In the genomic region with DNA sequence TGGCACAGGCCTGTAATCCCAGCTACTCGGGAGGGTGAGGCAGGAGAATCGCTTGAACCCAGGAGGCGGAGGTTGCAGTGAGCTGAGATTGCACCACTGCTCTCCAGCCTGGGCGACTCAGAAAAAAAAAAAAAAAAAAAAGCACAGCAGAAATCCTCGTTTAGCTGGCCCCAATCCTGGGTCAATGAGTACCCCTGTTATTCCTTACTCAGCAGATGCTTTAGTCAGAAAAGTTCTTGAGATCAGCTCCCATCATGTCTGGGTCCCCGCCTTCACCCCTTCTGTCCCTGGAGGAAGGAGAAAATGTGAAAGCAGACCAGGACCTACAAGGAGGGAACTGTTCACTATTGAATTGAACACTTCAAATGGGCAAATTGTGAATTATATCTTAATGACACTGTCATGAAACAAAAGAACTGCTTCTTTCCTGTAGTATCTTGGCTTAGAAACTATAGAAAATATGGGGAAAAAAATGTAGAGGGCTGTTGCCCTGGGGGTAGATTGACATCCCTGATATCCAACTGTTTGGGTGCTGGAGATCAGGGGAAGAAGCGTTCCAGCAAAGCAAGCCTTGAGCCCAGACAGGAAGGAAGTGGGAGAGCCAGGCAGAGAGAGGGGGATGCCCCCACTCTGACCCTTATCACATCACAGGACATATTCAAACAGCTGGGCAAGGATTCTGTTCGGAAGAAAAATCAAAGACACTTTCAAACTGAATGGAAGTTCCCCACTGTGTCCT, we compare ENCODE assay signal across 14 cellular contexts. TPM values are rescaled to one million over a fixed set of nuclear protein-coding genes. Genes with fewer than 3 reads are reported as not detected.
DNase-seq lines count a peak whose midpoint lies in the region; ATAC-seq, FAIRE-seq and TF ChIP-seq lines count a peak whose summit lies in the region.
"Had no signal": no experiment of that assay in that cellular context is flagged by ENCODE, and none has a peak within 500 bp of the region (broad histone marks: within the 10 kb centered on the region; RNA-seq: fewer than 3 reads in every experiment).

No MANE protein-coding gene starts in this region.

- H3K4me3 ChIP-seq in endothelial cell of umbilical vein (replicated peaks in 1 of 3; ENCODE audit: insufficient read depth in 1 of 3, low read depth in 1 of 3, low read length in 3 of 3), result no peak overlapping the region
- no peak overlapping the region for H3K4me3 ChIP-seq in effector memory CD4-positive, alpha-beta T cell (ENCODE audit: insufficient read depth, low read depth, low read length, poor library complexity, severe bottlenecking)
- H3K4me3 ChIP-seq: tibial nerve had no signal

- no peaks in the 10 kb centered on the region for H3K27me3 ChIP-seq in endothelial cell of umbilical vein (ENCODE audit: control insufficient read depth in 2 of 2, insufficient read depth in 2 of 2, low read length in 2 of 2)
- H3K27me3 ChIP-seq in effector memory CD4-positive, alpha-beta T cell (replicated peaks; ENCODE audit: control insufficient read depth, insufficient read depth, low read length, poor library complexity, severe bottlenecking), result no peaks in the 10 kb centered on the region
- H3K27me3 ChIP-seq: tibial nerve had no signal

- no peak overlapping the region for H3K4me3 Mint-ChIP-seq in activated naive CD8-positive, alpha-beta T cell treated with anti-CD3 and anti-CD28 coated beads, Interleukin-2, amount 10 ng/mL, durations not matched to agents 7 days and 5 days
- no peak overlapping the region for H3K4me3 Mint-ChIP-seq in activated naive CD8-positive, alpha-beta T cell treated with anti-CD3 and anti-CD28 coated beads for 36 hours
- peak overlapping the region in 1 of 2 donors; percentile 1 for H3K4me3 Mint-ChIP-seq in stimulated activated naive CD8-positive, alpha-beta T cell treated with anti-CD3 and anti-CD28 coated beads, Interleukin-15, amount 100 ng/mL, for 72 hours
- no peak overlapping the region for H3K4me3 Mint-ChIP-seq in activated naive CD4-positive, alpha-beta T cell treated with anti-CD3 and anti-CD28 coated beads for 36 hours

- peaks cover 7% of the 10 kb centered on the region for H3K4me1 ChIP-seq in endothelial cell of umbilical vein (ENCODE audit: control insufficient read depth, extremely low read depth, insufficient read depth, low read length)
- H3K4me1 ChIP-seq in effector memory CD4-positive, alpha-beta T cell (ENCODE audit: control insufficient read depth, insufficient read depth, low read length, poor library complexity, severe bottlenecking), result no peaks in the 10 kb centered on the region
- H3K4me1 ChIP-seq: tibial nerve had no signal

- H3K9me3 Mint-ChIP-seq in activated naive CD8-positive, alpha-beta T cell treated with anti-CD3 and anti-CD28 coated beads, Interleukin-2, amount 10 ng/mL, durations not matched to agents 7 days and 5 days, result no peaks in the 10 kb centered on the region
- H3K9me3 Mint-ChIP-seq in activated naive CD8-positive, alpha-beta T cell treated with anti-CD3 and anti-CD28 coated beads for 36 hours, result no peaks in the 10 kb centered on the region
- H3K9me3 Mint-ChIP-seq in stimulated activated naive CD8-positive, alpha-beta T cell treated with anti-CD3 and anti-CD28 coated beads, Interleukin-15, amount 100 ng/mL, for 72 hours, result no peaks in the 10 kb centered on the region
- no peaks in the 10 kb centered on the region for H3K9me3 Mint-ChIP-seq in activated naive CD4-positive, alpha-beta T cell treated with anti-CD3 and anti-CD28 coated beads for 36 hours

- intact Hi-C loops in endothelial cell of umbilical vein (cut with micrococcal nuclease), result loop anchor here (2.0 kb wide), 1 partner anchor 16 kb away; no protein-coding TSS in a partner anchor
- intact Hi-C loops in activated naive CD4-positive, alpha-beta T cell treated with anti-CD3 and anti-CD28 coated beads for 36 hours (cut with micrococcal nuclease), result no loop called here

- H4K20me1 ChIP-seq in endothelial cell of umbilical vein (replicated peaks; ENCODE audit: control insufficient read depth, extremely low read depth, insufficient read depth, low read length), result no peaks in the 10 kb centered on the region

- ATAC-seq in activated naive CD8-positive, alpha-beta T cell treated with anti-CD3 and anti-CD28 coated beads, Interleukin-2, amount 10 ng/mL, durations not matched to agents 7 days and 5 days (ENCODE audit: low read depth), result peak; percentile 50
- ATAC-seq in stimulated activated naive CD8-positive, alpha-beta T cell treated with anti-CD3 and anti-CD28 coated beads, Interleukin-15, amount 100 ng/mL, for 72 hours, result peak; percentile 50

- no peak overlapping the region for H3K27ac Mint-ChIP-seq in activated naive CD8-positive, alpha-beta T cell treated with anti-CD3 and anti-CD28 coated beads, Interleukin-2, amount 10 ng/mL, durations not matched to agents 7 days and 5 days
- H3K27ac Mint-ChIP-seq in activated naive CD8-positive, alpha-beta T cell treated with anti-CD3 and anti-CD28 coated beads for 36 hours, result no peak overlapping the region
- peak overlapping the region in 1 of 2 donors; percentile 55 for H3K27ac Mint-ChIP-seq in stimulated activated naive CD8-positive, alpha-beta T cell treated with anti-CD3 and anti-CD28 coated beads, Interleukin-15, amount 100 ng/mL, for 72 hours
- H3K27ac Mint-ChIP-seq in activated naive CD4-positive, alpha-beta T cell treated with anti-CD3 and anti-CD28 coated beads for 36 hours, result no peak overlapping the region

- FAIRE-seq in endothelial cell of umbilical vein (lab: Jason Lieb, UNC), result peak; percentile 76
- FAIRE-seq: colon had no signal

- no TSS peak for BruUV-seq in endothelial cell of umbilical vein (replicated peaks; lab: Mats Ljungman, UMichigan)

- TF ChIP-seq POLR2A in endothelial cell of umbilical vein (IDR thresholded peaks at IDR 0.05; ENCODE audit: low read depth, low read length), result no peak

- TF ChIP-seq CTCF in endothelial cell of umbilical vein (IDR thresholded peaks at IDR 0.05; ENCODE audit: extremely low read depth in 1 of 2, insufficient read depth in 1 of 2, low read depth in 1 of 2, low read length in 2 of 2), result no peak

- POLR2A ChIA-PET in activated naive CD8-positive, alpha-beta T cell treated with anti-CD3 and anti-CD28 coated beads, Interleukin-2, amount 10 ng/mL, durations not matched to agents 7 days and 5 days (lab: Charles Lee), result no interaction called here
- POLR2A ChIA-PET in endothelial cell of umbilical vein (lab: Charles Lee), result no interaction called here

- H3K9me1 ChIP-seq in endothelial cell of umbilical vein (replicated peaks; ENCODE audit: control insufficient read depth, extremely low read depth, insufficient read depth, low read length), result no peaks in the 10 kb centered on the region

- no peak overlapping the region for H3K9ac ChIP-seq in endothelial cell of umbilical vein (replicated peaks; ENCODE audit: extremely low read depth, insufficient read depth, low read length)

- dilution Hi-C loops in endothelial cell of umbilical vein (cut with MboI; ENCODE audit: extremely low pct_ligation_motif_present, low sequenced_read_pairs), result no loop called here

- CTCF ChIA-PET in endothelial cell of umbilical vein (lab: Charles Lee), result interaction anchor here (0.7 to 1.5 kb wide), 5 partner anchors 8 to 259 kb away, joined by 3 to 6 read pairs (median 4); a partner anchor contains a TSS
- CTCF ChIA-PET in activated naive CD4-positive, alpha-beta T cell treated with anti-CD3 and anti-CD28 coated beads for 36 hours (lab: Charles Lee), result interaction anchor here (0.7 to 1.7 kb wide), 2 partner anchors 152 to 318 kb away, joined by 4 to 5 read pairs; no protein-coding TSS in a partner anchor

- no peak overlapping the region for H3K27ac ChIP-seq in endothelial cell of umbilical vein (ENCODE audit: insufficient read depth, low read depth, low read length)
- no peak overlapping the region for H3K27ac ChIP-seq in effector memory CD4-positive, alpha-beta T cell (ENCODE audit: insufficient read depth, low read length, poor library complexity, severe bottlenecking)
- H3K27ac ChIP-seq: tibial nerve had no signal

- no peak overlapping the region for H2AFZ ChIP-seq in endothelial cell of umbilical vein (ENCODE audit: low read depth, low read length)

- no peaks in the 10 kb centered on the region for H3K9me3 ChIP-seq in endothelial cell of umbilical vein (replicated peaks; ENCODE audit: control insufficient read depth, insufficient read depth, low read length)
- no peaks in the 10 kb centered on the region for H3K9me3 ChIP-seq in effector memory CD4-positive, alpha-beta T cell (ENCODE audit: control insufficient read depth, low read length)
- H3K9me3 ChIP-seq: tibial nerve had no signal

- no peak for DNase-seq in activated naive CD8-positive, alpha-beta T cell treated with anti-CD3 and anti-CD28 coated beads, Interleukin-2, amount 10 ng/mL, durations not matched to agents 7 days and 5 days
- DNase-seq in activated naive CD8-positive, alpha-beta T cell treated with anti-CD3 and anti-CD28 coated beads for 36 hours, result no peak
- DNase-seq in M059J (ENCODE audit: low read depth) (peak; percentile 44), endothelial cell of umbilical vein (ENCODE audit: low read depth, low spot score) (peak; percentile 51)
- no peak for DNase-seq in stimulated activated naive CD8-positive, alpha-beta T cell treated with anti-CD3 and anti-CD28 coated beads, Interleukin-15, amount 100 ng/mL, for 72 hours
- no peak for DNase-seq in activated CD8-positive, alpha-beta memory T cell treated with anti-CD3 and anti-CD28 coated beads, Interleukin-2, amount 50 U/mL, for 4 hours
- no peak for DNase-seq in activated naive CD4-positive, alpha-beta T cell treated with anti-CD3 and anti-CD28 coated beads for 36 hours
- no peak for DNase-seq in effector memory CD4-positive, alpha-beta T cell
- DNase-seq: activated CD4-positive, alpha-beta T cell treated with anti-CD3 and anti-CD28 coated beads, Interleukin-2, amount 50 U/mL, for 48 hours; activated naive CD4-positive, alpha-beta T cell treated with anti-CD3 and anti-CD28 coated beads, Interleukin-2, amount 50 U/mL, for 16 hours; DMS79 treated with DMSO at 0.1 percent for 48 hours; NCI-H1436 treated with DMSO at 0.1 percent for 48 hours had no signal

- H3K36me3 ChIP-seq in endothelial cell of umbilical vein (ENCODE audit: control insufficient read depth in 2 of 2, extremely low read depth in 1 of 2, insufficient read depth in 2 of 2, low read length in 2 of 2), result no peaks in the 10 kb centered on the region
- H3K36me3 ChIP-seq in effector memory CD4-positive, alpha-beta T cell (ENCODE audit: control insufficient read depth, insufficient read depth, low read length), result no peaks in the 10 kb centered on the region
- H3K36me3 ChIP-seq: tibial nerve had no signal

- no peaks in the 10 kb centered on the region for H3K36me3 Mint-ChIP-seq in activated naive CD8-positive, alpha-beta T cell treated with anti-CD3 and anti-CD28 coated beads, Interleukin-2, amount 10 ng/mL, durations not matched to agents 7 days and 5 days
- no peaks in the 10 kb centered on the region for H3K36me3 Mint-ChIP-seq in activated naive CD8-positive, alpha-beta T cell treated with anti-CD3 and anti-CD28 coated beads for 36 hours
- no peaks in the 10 kb centered on the region for H3K36me3 Mint-ChIP-seq in activated naive CD4-positive, alpha-beta T cell treated with anti-CD3 and anti-CD28 coated beads for 36 hours (ENCODE audit: low read depth)

- H3K79me2 ChIP-seq in endothelial cell of umbilical vein (ENCODE audit: control insufficient read depth, insufficient read depth, low read length), result no peaks in the 10 kb centered on the region

- H3K4me2 ChIP-seq in endothelial cell of umbilical vein (ENCODE audit: insufficient read depth, low read length), result peak overlapping the region; percentile 6

- peaks cover 12% of the 10 kb centered on the region for H3K4me1 Mint-ChIP-seq in activated naive CD8-positive, alpha-beta T cell treated with anti-CD3 and anti-CD28 coated beads, Interleukin-2, amount 10 ng/mL, durations not matched to agents 7 days and 5 days
- peaks cover 15% of the 10 kb centered on the region for H3K4me1 Mint-ChIP-seq in activated naive CD8-positive, alpha-beta T cell treated with anti-CD3 and anti-CD28 coated beads for 36 hours
- peaks cover 21% of the 10 kb centered on the region for H3K4me1 Mint-ChIP-seq in stimulated activated naive CD8-positive, alpha-beta T cell treated with anti-CD3 and anti-CD28 coated beads, Interleukin-15, amount 100 ng/mL, for 72 hours
- H3K4me1 Mint-ChIP-seq in activated naive CD4-positive, alpha-beta T cell treated with anti-CD3 and anti-CD28 coated beads for 36 hours (ENCODE audit: low read depth), result peaks cover 10% of the 10 kb centered on the region

- no peaks in the 10 kb centered on the region for H3K27me3 Mint-ChIP-seq in activated naive CD8-positive, alpha-beta T cell treated with anti-CD3 and anti-CD28 coated beads, Interleukin-2, amount 10 ng/mL, durations not matched to agents 7 days and 5 days
- no peaks in the 10 kb centered on the region for H3K27me3 Mint-ChIP-seq in activated naive CD8-positive, alpha-beta T cell treated with anti-CD3 and anti-CD28 coated beads for 36 hours
- no peaks in the 10 kb centered on the region for H3K27me3 Mint-ChIP-seq in stimulated activated naive CD8-positive, alpha-beta T cell treated with anti-CD3 and anti-CD28 coated beads, Interleukin-15, amount 100 ng/mL, for 72 hours
- H3K27me3 Mint-ChIP-seq in activated naive CD4-positive, alpha-beta T cell treated with anti-CD3 and anti-CD28 coated beads for 36 hours (ENCODE audit: low read depth), result no peaks in the 10 kb centered on the region

RNA-seq across cellular contexts. Expression of a gene that starts 16.6 kb away (rescaled TPM):
- under 1 TPM in 1 of 2 experiments, not detected in 1; 0.11 TPM for total RNA-seq in activated naive CD8-positive, alpha-beta T cell treated with anti-CD3 and anti-CD28 coated beads, Interleukin-2, amount 10 ng/mL, durations not matched to agents 7 days and 5 days
- under 1 TPM; 0.29 to 0.48 TPM for total RNA-seq in activated naive CD8-positive, alpha-beta T cell treated with anti-CD3 and anti-CD28 coated beads for 36 hours
- 0.02 and 0.52 TPM in 2 replicates for total RNA-seq in M059J (2014; rRNA removed; shearing (Covaris generic))
- 0.15 TPM in 1 of 2 replicates, not detected in the other for total RNA-seq in endothelial cell of umbilical vein
- not detected in 2 replicates for polyA plus RNA-seq in endothelial cell of umbilical vein
- 0.01 TPM in 1 of 2 replicates, not detected in the other for polyA plus RNA-seq in endothelial cell of umbilical vein (2011; cell fraction: cytosol; rRNA removed)
- not detected in 2 replicates for polyA plus RNA-seq in endothelial cell of umbilical vein (2011; cell fraction: nucleus; rRNA removed)
- 0.05 TPM in 1 of 2 replicates, not detected in the other for polyA plus RNA-seq in endothelial cell of umbilical vein (2012)
- 0.15 TPM in 1 of 2 replicates, not detected in the other for polyA minus RNA-seq in endothelial cell of umbilical vein
- not detected for polyA minus RNA-seq in endothelial cell of umbilical vein (2011; cell fraction: cytosol; rRNA and poly(A)+ RNA removed)
- polyA minus RNA-seq in endothelial cell of umbilical vein (2011; cell fraction: nucleus; rRNA and poly(A)+ RNA removed), result 0.19 TPM in 1 of 2 replicates, not detected in the other
- total RNA-seq in activated naive CD4-positive, alpha-beta T cell treated with anti-CD3 and anti-CD28 coated beads for 36 hours, result under 1 TPM; 0.19 to 0.30 TPM

RNA-seq across cellular contexts. Expression of a gene that starts 58.1 kb away (rescaled TPM):
- 10 to 100 TPM; 35.6 to 36.2 TPM for total RNA-seq in activated naive CD8-positive, alpha-beta T cell treated with anti-CD3 and anti-CD28 coated beads, Interleukin-2, amount 10 ng/mL, durations not matched to agents 7 days and 5 days
- 10 to 100 TPM; 32.0 to 34.7 TPM for total RNA-seq in activated naive CD8-positive, alpha-beta T cell treated with anti-CD3 and anti-CD28 coated beads for 36 hours
- 14.6 and 25.0 TPM in 2 replicates for total RNA-seq in M059J (2014; rRNA removed; shearing (Covaris generic))
- 49.9 and 53.3 TPM in 2 replicates for total RNA-seq in endothelial cell of umbilical vein
- polyA plus RNA-seq in endothelial cell of umbilical vein, result 27.6 and 36.3 TPM in 2 replicates
- 41.5 and 42.4 TPM in 2 replicates for polyA plus RNA-seq in endothelial cell of umbilical vein (2011; cell fraction: cytosol; rRNA removed)
- 60.8 and 66.4 TPM in 2 replicates for polyA plus RNA-seq in endothelial cell of umbilical vein (2011; cell fraction: nucleus; rRNA removed)
- 44.3 and 45.7 TPM in 2 replicates for polyA plus RNA-seq in endothelial cell of umbilical vein (2012)
- polyA minus RNA-seq in endothelial cell of umbilical vein, result 49.7 and 58.9 TPM in 2 replicates
- 8.3 TPM for polyA minus RNA-seq in endothelial cell of umbilical vein (2011; cell fraction: cytosol; rRNA and poly(A)+ RNA removed)
- polyA minus RNA-seq in endothelial cell of umbilical vein (2011; cell fraction: nucleus; rRNA and poly(A)+ RNA removed), result 58.9 and 64.4 TPM in 2 replicates
- total RNA-seq in activated naive CD4-positive, alpha-beta T cell treated with anti-CD3 and anti-CD28 coated beads for 36 hours, result 10 to 100 TPM; 31.9 to 38.0 TPM

Comparison
In these comparisons a context has a peak if more than half of its experiments do, and no peak if none do; other contexts are left out.
1. DNase-seq: peak in M059J (single experiment) and endothelial cell of umbilical vein (single experiment); none in activated naive CD8-positive, alpha-beta T cell treated with anti-CD3 and anti-CD28 coated beads, Interleukin-2, amount 10 ng/mL, durations not matched to agents 7 days and 5 days (single experiment), activated naive CD8-positive, alpha-beta T cell treated with anti-CD3 and anti-CD28 coated beads for 36 hours (single experiment), stimulated activated naive CD8-positive, alpha-beta T cell treated with anti-CD3 and anti-CD28 coated beads, Interleukin-15, amount 100 ng/mL, for 72 hours (0 of 2), activated CD8-positive, alpha-beta memory T cell treated with anti-CD3 and anti-CD28 coated beads, Interleukin-2, amount 50 U/mL, for 4 hours (single experiment), activated naive CD4-positive, alpha-beta T cell treated with anti-CD3 and anti-CD28 coated beads for 36 hours (single experiment) and effector memory CD4-positive, alpha-beta T cell (0 of 3).